12 cellular contexts compared by ENCODE assay signal in genomic region chr9:136023401-136024225, GRCh38.
DNase-seq lines count a peak whose midpoint lies in the region; ATAC-seq and TF ChIP-seq lines count a peak whose summit lies in the region.
"Had no signal": no experiment of that assay in that cellular context is flagged by ENCODE, and none has a peak within 500 bp of the region (broad histone marks: within the 10 kb centered on the region; RNA-seq: fewer than 3 reads in every experiment).

No MANE protein-coding gene starts in this region.

- no peaks in the 10 kb centered on the region for H3K27me3 ChIP-seq in dorsolateral prefrontal cortex
- no peaks in the 10 kb centered on the region for H3K27me3 ChIP-seq in upper lobe of right lung

- H3K27ac Mint-ChIP-seq in activated T-cell treated with anti-CD3 and anti-CD28 coated beads, Interleukin-2, amount 50 U/mL, for 24 hours: no peak overlapping the region
- H3K27ac Mint-ChIP-seq in activated T-cell treated with anti-CD3 and anti-CD28 coated beads, Interleukin-2, amount 50 U/mL, for 72 hours: no peak overlapping the region

- H3K9me3 Mint-ChIP-seq in activated T-cell treated with anti-CD3 and anti-CD28 coated beads, Interleukin-2, amount 50 U/mL, for 24 hours: no peaks in the 10 kb centered on the region
- H3K9me3 Mint-ChIP-seq in activated T-cell treated with anti-CD3 and anti-CD28 coated beads, Interleukin-2, amount 50 U/mL, for 72 hours: peaks cover 0 to 1% of the 10 kb centered on the region in 2 donors

- intact Hi-C loops in dorsolateral prefrontal cortex (cut with DNase I): no loop called here
- intact Hi-C loops in upper lobe of right lung (cut with DNase I): no loop called here

- ATAC-seq in activated T-cell treated with anti-CD3 and anti-CD28 coated beads, Interleukin-2, amount 50 U/mL, for 72 hours (replicated peaks in 1 of 2): no peak
- peak; percentile 52 for ATAC-seq in upper lobe of right lung
- ATAC-seq in HG03469 (IDR thresholded peaks at IDR 0.05; ENCODE audit: unreplicated experiment): no peak

- no peak overlapping the region for H3K4me3 Mint-ChIP-seq in activated T-cell treated with anti-CD3 and anti-CD28 coated beads, Interleukin-2, amount 50 U/mL, for 24 hours
- H3K4me3 Mint-ChIP-seq in activated T-cell treated with anti-CD3 and anti-CD28 coated beads, Interleukin-2, amount 50 U/mL, for 72 hours: no peak overlapping the region

- H3K36me3 ChIP-seq in upper lobe of right lung: no peaks in the 10 kb centered on the region

- DNase-seq in activated T-cell treated with anti-CD3 and anti-CD28 coated beads, Interleukin-2, amount 50 U/mL, for 24 hours: peak; percentile 17
- DNase-seq in activated T-cell treated with anti-CD3 and anti-CD28 coated beads, Interleukin-2, amount 50 U/mL, for 72 hours: no peak
- peak in 7 of 10 donors; percentile 32 to 63 (median 44) for DNase-seq in dorsolateral prefrontal cortex
- DNase-seq in mesenteric fat pad (ENCODE audit: low spot score): peak; percentile 89
- DNase-seq in upper lobe of right lung: peak; percentile 66
- DNase-seq in NCI-H2107 (lab: John Stamatoyannopoulos, UW): no peak
- DNase-seq in activated CD4-positive, alpha-beta T cell treated with anti-CD3 and anti-CD28 coated beads, Interleukin-2, amount 50 U/mL, for 1 hour: no peak
- DNase-seq: activated CD4-positive, alpha-beta T cell treated with anti-CD3 and anti-CD28 coated beads for 1 hour; hippocampal formation; NCI-H1048 had no signal

- H3K36me3 Mint-ChIP-seq in activated T-cell treated with anti-CD3 and anti-CD28 coated beads, Interleukin-2, amount 50 U/mL, for 24 hours (ENCODE audit: low read depth): no peaks in the 10 kb centered on the region
- peaks cover 0 to 2% of the 10 kb centered on the region in 2 donors for H3K36me3 Mint-ChIP-seq in activated T-cell treated with anti-CD3 and anti-CD28 coated beads, Interleukin-2, amount 50 U/mL, for 72 hours (ENCODE audit: insufficient read depth in 2 of 2)

- H3K4me3 ChIP-seq in dorsolateral prefrontal cortex: no peak overlapping the region
- no peak overlapping the region for H3K4me3 ChIP-seq in upper lobe of right lung

- no peaks in the 10 kb centered on the region for H3K9me3 ChIP-seq in upper lobe of right lung

- H3K4me1 Mint-ChIP-seq in activated T-cell treated with anti-CD3 and anti-CD28 coated beads, Interleukin-2, amount 50 U/mL, for 24 hours (ENCODE audit: low read depth): peaks cover 6% of the 10 kb centered on the region
- no peaks in the 10 kb centered on the region for H3K4me1 Mint-ChIP-seq in activated T-cell treated with anti-CD3 and anti-CD28 coated beads, Interleukin-2, amount 50 U/mL, for 72 hours (ENCODE audit: low read depth)

- H3K27me3 Mint-ChIP-seq in activated T-cell treated with anti-CD3 and anti-CD28 coated beads, Interleukin-2, amount 50 U/mL, for 24 hours: no peaks in the 10 kb centered on the region
- no peaks in the 10 kb centered on the region for H3K27me3 Mint-ChIP-seq in activated T-cell treated with anti-CD3 and anti-CD28 coated beads, Interleukin-2, amount 50 U/mL, for 72 hours (ENCODE audit: low read depth)

- H3K4me1 ChIP-seq in upper lobe of right lung: peaks cover 12% of the 10 kb centered on the region

- H3K27ac ChIP-seq in dorsolateral prefrontal cortex (peak overlapping the region in 40 of 59 donors; percentile 7 to 70 (median 51)), upper lobe of right lung (peak overlapping the region; percentile 11)
- H3K27ac ChIP-seq: C4-2B had no signal

- TF ChIP-seq CTCF in dorsolateral prefrontal cortex (IDR thresholded peaks at IDR 0.05 in 54 of 56, conservative IDR thresholded peaks at IDR 0.05 in 2 of 56; ENCODE audit: low read depth in 1 of 56, partially characterized antibody in 56 of 56) (no peak), upper lobe of right lung (IDR thresholded peaks at IDR 0.05) (no peak)

Comparison
In these comparisons a context has a peak if more than half of its experiments do, and no peak if none do; other contexts are left out.
1. DNase-seq: peak in activated T-cell treated with anti-CD3 and anti-CD28 coated beads, Interleukin-2, amount 50 U/mL, for 24 hours (single experiment), dorsolateral prefrontal cortex (7 of 10), mesenteric fat pad (single experiment) and upper lobe of right lung (single experiment); none in activated T-cell treated with anti-CD3 and anti-CD28 coated beads, Interleukin-2, amount 50 U/mL, for 72 hours (0 of 2), NCI-H2107 (single experiment) and activated CD4-positive, alpha-beta T cell treated with anti-CD3 and anti-CD28 coated beads, Interleukin-2, amount 50 U/mL, for 1 hour (single experiment).